Comparison of ENCODE assay signal across 27 cellular contexts in the genomic region with DNA sequence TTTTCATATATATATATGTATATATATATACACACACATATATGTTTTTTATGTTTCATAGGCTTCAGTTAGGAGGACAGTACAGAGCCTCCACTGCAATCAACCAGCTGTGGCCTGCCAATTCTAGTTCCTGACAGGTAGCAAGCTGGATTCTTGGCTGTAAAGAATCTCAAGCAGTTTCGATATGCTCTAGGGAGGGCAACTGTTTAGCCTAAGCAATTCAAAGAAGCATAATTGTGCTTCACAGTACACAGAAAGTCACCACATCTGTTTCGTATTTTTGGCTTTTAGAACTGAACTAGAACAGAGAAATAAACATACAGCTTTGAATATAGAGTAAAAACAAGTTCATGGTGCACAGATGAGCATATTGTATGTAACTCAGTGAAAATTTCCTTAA.
"Had no signal": no experiment of that assay in that cellular context is flagged by ENCODE, and none has a peak within 500 bp of the region (broad histone marks: within the 10 kb centered on the region; RNA-seq: fewer than 3 reads in every experiment).

No MANE protein-coding gene starts in this region.

- H3K27ac Mint-ChIP-seq: activated CD8-positive, alpha-beta memory T cell treated with anti-CD3 and anti-CD28 coated beads, Interleukin-2, amount 10 ng/mL, durations not matched to agents 7 days and 5 days; activated naive CD4-positive, alpha-beta T cell treated with anti-CD3 and anti-CD28 coated beads, Interleukin-2, amount 50 U/mL, for 72 hours; activated naive CD8-positive, alpha-beta T cell treated with anti-CD3 and anti-CD28 coated beads, Interleukin-2, amount 50 U/mL, for 24 hours; activated T-cell treated with anti-CD3 and anti-CD28 coated beads, Interleukin-2, amount 50 U/mL, for 24 hours; activated T-helper 1 cell treated with anti-CD3 and anti-CD28 coated beads, Interleukin-12 subunit alpha, Interleukin-12 subunit beta, Interleukin-2, Interleukin-4 antibody, amounts not matched to agents 30 ng/mL and 10 ng/mL and 1 ng/mL, durations not matched to agents 14 hours and 24 hours and 36 hours; brain; T-helper 17 cell had no signal

- H3K4me1 Mint-ChIP-seq: activated CD8-positive, alpha-beta memory T cell treated with anti-CD3 and anti-CD28 coated beads, Interleukin-2, amount 10 ng/mL, durations not matched to agents 7 days and 5 days; activated naive CD8-positive, alpha-beta T cell treated with anti-CD3 and anti-CD28 coated beads, Interleukin-2, amount 50 U/mL, for 24 hours; central memory CD8-positive, alpha-beta T cell; T-helper 17 cell had no signal

- H3K4me3 Mint-ChIP-seq: activated CD8-positive, alpha-beta memory T cell treated with anti-CD3 and anti-CD28 coated beads, Interleukin-2, amount 10 ng/mL, durations not matched to agents 7 days and 5 days; activated naive CD8-positive, alpha-beta T cell treated with anti-CD3 and anti-CD28 coated beads, Interleukin-2, amount 50 U/mL, for 24 hours; activated T-cell treated with anti-CD3 and anti-CD28 coated beads, Interleukin-2, amount 50 U/mL, for 24 hours; activated T-helper 1 cell treated with anti-CD3 and anti-CD28 coated beads, Interleukin-12 subunit alpha, Interleukin-12 subunit beta, Interleukin-2, Interleukin-4 antibody, amounts not matched to agents 30 ng/mL and 10 ng/mL and 1 ng/mL, durations not matched to agents 14 hours and 24 hours and 36 hours; brain; central memory CD8-positive, alpha-beta T cell; T-helper 17 cell; WTC11 had no signal

- H3K27me3 Mint-ChIP-seq: activated CD8-positive, alpha-beta memory T cell treated with anti-CD3 and anti-CD28 coated beads, Interleukin-2, amount 10 ng/mL, durations not matched to agents 7 days and 5 days; activated naive CD8-positive, alpha-beta T cell treated with anti-CD3 and anti-CD28 coated beads, Interleukin-2, amount 50 U/mL, for 24 hours; activated T-cell treated with anti-CD3 and anti-CD28 coated beads, Interleukin-2, amount 50 U/mL, for 24 hours; brain; central memory CD8-positive, alpha-beta T cell; T-helper 17 cell had no signal

- H3K36me3 Mint-ChIP-seq: activated CD8-positive, alpha-beta memory T cell treated with anti-CD3 and anti-CD28 coated beads, Interleukin-2, amount 10 ng/mL, durations not matched to agents 7 days and 5 days; activated naive CD4-positive, alpha-beta T cell treated with anti-CD3 and anti-CD28 coated beads, Interleukin-2, amount 50 U/mL, for 72 hours; brain; WTC11 had no signal

- H3K9me3 Mint-ChIP-seq: activated naive CD4-positive, alpha-beta T cell treated with anti-CD3 and anti-CD28 coated beads, Interleukin-2, amount 50 U/mL, for 72 hours; activated naive CD8-positive, alpha-beta T cell treated with anti-CD3 and anti-CD28 coated beads, Interleukin-2, amount 50 U/mL, for 24 hours; activated T-cell treated with anti-CD3 and anti-CD28 coated beads, Interleukin-2, amount 50 U/mL, for 24 hours; activated T-helper 1 cell treated with anti-CD3 and anti-CD28 coated beads, Interleukin-12 subunit alpha, Interleukin-12 subunit beta, Interleukin-2, Interleukin-4 antibody, amounts not matched to agents 30 ng/mL and 10 ng/mL and 1 ng/mL, durations not matched to agents 14 hours and 24 hours and 36 hours; central memory CD8-positive, alpha-beta T cell; WTC11 had no signal

- DNase-seq: activated CD4-positive, alpha-beta T cell treated with anti-CD3 and anti-CD28 coated beads for 48 hours; activated CD4-positive, alpha-beta T cell treated with anti-CD3 and anti-CD28 coated beads, Interleukin-2, amount 50 U/mL, for 4 hours; activated CD4-positive, CD25-positive, alpha-beta regulatory T cell treated with anti-CD3 and anti-CD28 coated beads, Interleukin-2, amount 50 U/mL, for 72 hours; activated CD8-positive, alpha-beta memory T cell treated with anti-CD3 and anti-CD28 coated beads, Interleukin-2, amount 10 ng/mL, durations not matched to agents 7 days and 5 days; activated effector memory CD4-positive, alpha-beta T cell treated with Interleukin-2 at 50 U/mL for 16 hours; activated naive CD4-positive, alpha-beta T cell; activated naive CD8-positive, alpha-beta T cell treated with anti-CD3 and anti-CD28 coated beads, Interleukin-2, amount 50 U/mL, for 24 hours; activated T-cell treated with anti-CD3 and anti-CD28 coated beads, Interleukin-2, amount 50 U/mL, for 24 hours; amygdala; MG63; MV-4-11; NCI-H1092 treated with DMSO at 0.1 percent for 48 hours; NCI-H1417 treated with DMSO at 0.1 percent for 48 hours; NCI-H1694; NCI-H2029; NCI-H2107; NCI-H510A treated with DMSO at 0.1 percent for 48 hours; NCI-H69; PC-3; SHP77; T-helper 17 cell; T-helper 9 cell had no signal
